Comparison of ENCODE assay signal across 9 cellular contexts in the genomic region with DNA sequence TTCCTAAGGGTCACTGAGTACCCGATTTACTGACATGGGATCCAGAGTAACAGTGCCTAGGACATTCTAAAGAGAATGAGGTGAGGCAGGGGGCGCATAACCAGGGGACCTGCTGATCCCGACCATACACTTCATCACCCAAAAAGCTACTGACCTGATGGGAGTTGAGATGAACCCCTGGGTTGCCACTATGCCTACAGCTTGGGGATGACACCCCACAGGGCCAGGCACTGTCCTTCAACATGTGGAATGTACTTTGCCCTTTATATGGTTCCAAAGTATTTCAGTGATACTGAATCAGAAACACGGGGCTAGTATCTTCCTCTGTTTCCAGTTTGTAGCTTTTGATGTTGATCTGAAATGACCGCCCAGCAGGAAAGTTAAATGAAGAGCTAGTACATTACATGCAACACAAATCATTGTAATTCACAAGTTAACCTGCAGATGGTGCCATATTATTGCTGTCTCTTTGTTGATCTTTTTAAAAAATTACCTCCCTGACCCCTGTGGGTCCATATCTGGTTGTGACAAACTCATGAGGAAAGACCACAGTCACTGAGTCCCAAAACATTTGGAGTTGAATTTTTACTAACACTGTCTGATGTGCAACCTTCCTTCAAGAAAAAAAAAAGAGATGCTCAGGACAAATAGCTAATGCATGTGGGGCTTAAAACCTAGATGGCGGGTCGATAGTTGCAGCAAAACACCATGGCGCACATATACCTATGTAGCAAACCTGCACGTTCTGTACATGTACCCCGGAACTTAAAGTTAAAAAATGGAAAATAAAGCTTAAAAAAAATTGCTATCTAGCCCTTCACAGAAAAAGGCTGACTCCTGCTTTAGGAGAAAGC. TPM values are rescaled to one million over a fixed set of nuclear protein-coding genes. Genes with fewer than 3 reads are reported as not detected.
A peak's percentile ranks its signal among the peaks of the same experiment; 100 is the strongest.
DNase-seq lines count a peak whose midpoint lies in the region; ATAC-seq, FAIRE-seq and TF ChIP-seq lines count a peak whose summit lies in the region.
"Had no signal": no experiment of that assay in that cellular context is flagged by ENCODE, and none has a peak within 500 bp of the region (broad histone marks: within the 10 kb centered on the region; RNA-seq: fewer than 3 reads in every experiment).

No MANE protein-coding gene starts in this region.

- H3K9me3 Mint-ChIP-seq in activated CD4-positive, alpha-beta memory T cell treated with anti-CD3 and anti-CD28 coated beads, Interleukin-2, amount 10 ng/mL, durations not matched to agents 7 days and 5 days = no peaks in the 10 kb centered on the region
- H3K9me3 Mint-ChIP-seq: naive thymus-derived CD8-positive, alpha-beta T cell had no signal

- H3K27me3 ChIP-seq in BJ (ENCODE audit: control insufficient read depth, insufficient read depth, low read length) = no peaks in the 10 kb centered on the region

- peak; percentile 55 for TF ChIP-seq CTCF in BJ (IDR thresholded peaks at IDR 0.05; ENCODE audit: insufficient read depth, low read depth, low read length)

- POLR2A ChIA-PET in BJ (lab: Charles Lee) = no interaction called here
- POLR2A ChIA-PET in activated CD4-positive, alpha-beta memory T cell treated with anti-CD3 and anti-CD28 coated beads, Interleukin-2, amount 10 ng/mL, durations not matched to agents 7 days and 5 days (lab: Charles Lee) = interaction anchor here (0.6 kb wide), 1 partner anchor 482 kb away, joined by 3 read pairs; no protein-coding TSS in a partner anchor

- no peaks in the 10 kb centered on the region for H3K36me3 ChIP-seq in BJ (ENCODE audit: control insufficient read depth, insufficient read depth, low read length)

- CTCF ChIA-PET in BJ (lab: Yijun Ruan, JAX) = interaction anchor here (0.6 to 6.7 kb wide), 31 partner anchors 9 to 1251 kb away, joined by 3 to 92 read pairs (median 4); partner anchors contain the start of genes C6orf52 and PAK1IP1
- CTCF ChIA-PET in activated CD4-positive, alpha-beta memory T cell treated with anti-CD3 and anti-CD28 coated beads, Interleukin-2, amount 10 ng/mL, durations not matched to agents 7 days and 5 days (lab: Charles Lee) = interaction anchor here (0.7 to 3.0 kb wide), 20 partner anchors 10 to 590 kb away, joined by 3 to 46 read pairs (median 5); partner anchors contain the start of genes C6orf52, PAK1IP1 and TMEM14B

- FAIRE-seq in GM18507 (lab: Jason Lieb, UNC) = peak; percentile 79

- H3K4me3 ChIP-seq in BJ (ENCODE audit: low read depth, low read length) = no peak overlapping the region

- peaks cover 3% of the 10 kb centered on the region for H3K4me1 Mint-ChIP-seq in activated CD4-positive, alpha-beta memory T cell treated with anti-CD3 and anti-CD28 coated beads, Interleukin-2, amount 10 ng/mL, durations not matched to agents 7 days and 5 days
- H3K4me1 Mint-ChIP-seq: naive thymus-derived CD8-positive, alpha-beta T cell had no signal

- no peak for ATAC-seq in GM19035 (IDR thresholded peaks at IDR 0.05; ENCODE audit: unreplicated experiment)
- ATAC-seq: naive thymus-derived CD8-positive, alpha-beta T cell had no signal

- H3K27me3 Mint-ChIP-seq in activated CD4-positive, alpha-beta memory T cell treated with anti-CD3 and anti-CD28 coated beads, Interleukin-2, amount 10 ng/mL, durations not matched to agents 7 days and 5 days = peaks cover 10% of the 10 kb centered on the region

- H3K36me3 Mint-ChIP-seq in activated CD4-positive, alpha-beta memory T cell treated with anti-CD3 and anti-CD28 coated beads, Interleukin-2, amount 10 ng/mL, durations not matched to agents 7 days and 5 days (ENCODE audit: low read depth) = no peaks in the 10 kb centered on the region
- H3K36me3 Mint-ChIP-seq: naive thymus-derived CD8-positive, alpha-beta T cell had no signal

- no peak for DNase-seq in BJ (ENCODE audit: low read depth)
- DNase-seq in GM18507 (ENCODE audit: extremely low spot score, insufficient read length, low read depth) = peak; percentile 23
- DNase-seq in Kasumi-1 (lab: John Stamatoyannopoulos, UW) = peak; percentile 22 to 53
- DNase-seq in SW 1271 (lab: John Stamatoyannopoulos, UW) = peak; percentile 9 to 54
- peak; percentile 44 for DNase-seq in germinal center (ENCODE audit: low spot score)
- peak; percentile 50 for DNase-seq in superior temporal gyrus (ENCODE audit: extremely low spot score)
- no peak for DNase-seq in activated CD4-positive, alpha-beta memory T cell treated with anti-CD3 and anti-CD28 coated beads, Interleukin-2, amount 10 ng/mL, durations not matched to agents 7 days and 5 days

- H3K27ac Mint-ChIP-seq in activated CD4-positive, alpha-beta memory T cell treated with anti-CD3 and anti-CD28 coated beads, Interleukin-2, amount 10 ng/mL, durations not matched to agents 7 days and 5 days = no peak overlapping the region
- H3K27ac Mint-ChIP-seq: naive thymus-derived CD8-positive, alpha-beta T cell had no signal

- no peak overlapping the region for H3K4me3 Mint-ChIP-seq in activated CD4-positive, alpha-beta memory T cell treated with anti-CD3 and anti-CD28 coated beads, Interleukin-2, amount 10 ng/mL, durations not matched to agents 7 days and 5 days
- H3K4me3 Mint-ChIP-seq: naive thymus-derived CD8-positive, alpha-beta T cell had no signal

RNA-seq across cellular contexts. Expression of gene GCNT2, which starts 42.7 kb away (rescaled TPM):
- polyA plus RNA-seq in BJ (2011; rRNA removed) = 0.04 and 0.11 TPM in 2 replicates
- not detected in 2 replicates for polyA minus RNA-seq in BJ (2011; rRNA and poly(A)+ RNA removed)
- 1 to 10 TPM; 3.0 to 3.1 TPM for total RNA-seq in activated CD4-positive, alpha-beta memory T cell treated with anti-CD3 and anti-CD28 coated beads, Interleukin-2, amount 10 ng/mL, durations not matched to agents 7 days and 5 days

Comparison
In these comparisons a context has a peak if more than half of its experiments do, and no peak if none do; other contexts are left out.
1. DNase-seq: peak in GM18507 (single experiment), Kasumi-1 (2 of 2), SW 1271 (2 of 2), germinal center (single experiment) and superior temporal gyrus (single experiment); none in BJ (single experiment) and activated CD4-positive, alpha-beta memory T cell treated with anti-CD3 and anti-CD28 coated beads, Interleukin-2, amount 10 ng/mL, durations not matched to agents 7 days and 5 days (single experiment).